Comparison of ENCODE assay signal across 11 cellular contexts in the genomic region with DNA sequence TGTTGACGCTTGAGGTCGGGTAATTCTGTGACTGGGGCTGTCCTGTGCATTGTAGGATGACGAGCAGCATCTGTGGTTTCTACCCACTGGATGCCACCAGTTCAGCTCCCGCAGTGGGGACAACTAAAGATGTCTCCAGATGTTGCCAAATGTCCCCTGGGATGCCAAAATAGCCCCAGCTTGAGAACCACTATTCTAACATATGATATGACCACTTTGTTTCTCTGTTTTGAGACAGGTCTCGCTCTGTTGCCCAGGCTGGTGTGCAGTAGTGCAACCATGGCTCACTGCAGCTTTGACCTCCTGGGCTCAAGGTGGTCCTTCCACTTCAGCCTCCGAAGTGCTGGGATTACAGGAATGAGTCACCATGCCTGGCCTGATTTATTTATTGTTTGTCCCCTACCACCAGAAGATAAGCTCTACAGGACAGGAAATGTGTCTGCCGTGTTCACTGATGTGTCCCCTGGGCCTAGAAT.
A peak's percentile ranks its signal among the peaks of the same experiment; 100 is the strongest.
DNase-seq lines count a peak whose midpoint lies in the region; ATAC-seq lines count a peak whose summit lies in the region.
"Had no signal": no experiment of that assay in that cellular context is flagged by ENCODE, and none has a peak within 500 bp of the region (broad histone marks: within the 10 kb centered on the region; RNA-seq: fewer than 3 reads in every experiment).

No MANE protein-coding gene starts in this region.

- H3K4me3 Mint-ChIP-seq in stimulated activated naive B cell treated with anti-CD40 and anti-IgM and Interleukin-4, amounts not matched to agents 10 μg/mL and 1 μg/mL and 100 μg/mL, for 72 hours: peak overlapping the region in 1 of 2 donors; percentile 2
- H3K4me3 Mint-ChIP-seq: activated CD4-positive, alpha-beta T cell treated with anti-CD3 and anti-CD28 coated beads, Interleukin-2, amount 10 ng/mL, durations not matched to agents 24 days and 14 days had no signal

- peak; percentile 77 for DNase-seq in stimulated activated naive B cell treated with anti-CD40 and anti-IgM and Interleukin-4, amounts not matched to agents 10 μg/mL and 1 μg/mL and 100 μg/mL, for 72 hours
- DNase-seq in ecto neural progenitor cell (ENCODE audit: low spot score): no peak
- no peak for DNase-seq in stimulated activated CD4-positive, alpha-beta T cell treated with anti-CD3 and anti-CD28 coated beads, Interleukin-2, amount 100 ng/mL, for 48 hours
- no peak for DNase-seq in cerebellar nuclear complex (lab: John Stamatoyannopoulos, UW)
- DNase-seq: activated CD4-positive, alpha-beta T cell treated with anti-CD3 and anti-CD28 coated beads, Interleukin-2, amount 10 ng/mL, durations not matched to agents 24 days and 14 days; activated effector memory CD4-positive, alpha-beta T cell treated with anti-CD3 and anti-CD28 coated beads, Interleukin-2, amount 50 U/mL, for 16 hours; NCI-H524; SK-N-SH had no signal

- no peaks in the 10 kb centered on the region for H3K27me3 Mint-ChIP-seq in stimulated activated naive B cell treated with anti-CD40 and anti-IgM and Interleukin-4, amounts not matched to agents 10 μg/mL and 1 μg/mL and 100 μg/mL, for 72 hours

- H3K9me3 Mint-ChIP-seq in stimulated activated naive B cell treated with anti-CD40 and anti-IgM and Interleukin-4, amounts not matched to agents 10 μg/mL and 1 μg/mL and 100 μg/mL, for 72 hours: no peaks in the 10 kb centered on the region
- H3K9me3 Mint-ChIP-seq: activated CD4-positive, alpha-beta T cell treated with anti-CD3 and anti-CD28 coated beads, Interleukin-2, amount 10 ng/mL, durations not matched to agents 24 days and 14 days had no signal

- H3K36me3 Mint-ChIP-seq in stimulated activated naive B cell treated with anti-CD40 and anti-IgM and Interleukin-4, amounts not matched to agents 10 μg/mL and 1 μg/mL and 100 μg/mL, for 72 hours: peaks cover 3 to 4% of the 10 kb centered on the region in 2 donors

- peaks cover 18 to 23% of the 10 kb centered on the region in 2 donors for H3K4me1 Mint-ChIP-seq in stimulated activated naive B cell treated with anti-CD40 and anti-IgM and Interleukin-4, amounts not matched to agents 10 μg/mL and 1 μg/mL and 100 μg/mL, for 72 hours

- H3K27ac Mint-ChIP-seq in stimulated activated naive B cell treated with anti-CD40 and anti-IgM and Interleukin-4, amounts not matched to agents 10 μg/mL and 1 μg/mL and 100 μg/mL, for 72 hours: peak overlapping the region; percentile 76
- H3K27ac Mint-ChIP-seq: activated CD4-positive, alpha-beta T cell treated with anti-CD3 and anti-CD28 coated beads, Interleukin-2, amount 10 ng/mL, durations not matched to agents 24 days and 14 days had no signal

- ATAC-seq in GM18868 (IDR thresholded peaks at IDR 0.05; ENCODE audit: unreplicated experiment) (peak; percentile 61), GM21786 (IDR thresholded peaks at IDR 0.05; ENCODE audit: unreplicated experiment) (peak; percentile 67), HG03460 (IDR thresholded peaks at IDR 0.05; ENCODE audit: unreplicated experiment) (peak; percentile 57)
- ATAC-seq in stimulated activated naive B cell treated with anti-CD40 and anti-IgM and Interleukin-4, amounts not matched to agents 10 μg/mL and 1 μg/mL and 100 μg/mL, for 72 hours (replicated peaks): peak; percentile 68 to 72
